Comparison of ENCODE assay signal across 14 cellular contexts in genomic region chr21:19507682-19508260, GRCh38.
A peak's percentile ranks its signal among the peaks of the same experiment; 100 is the strongest.
DNase-seq lines count a peak whose midpoint lies in the region; TF ChIP-seq lines count a peak whose summit lies in the region.
"Had no signal": no experiment of that assay in that cellular context is flagged by ENCODE, and none has a peak within 500 bp of the region (broad histone marks: within the 10 kb centered on the region; RNA-seq: fewer than 3 reads in every experiment).

No MANE protein-coding gene starts in this region.

- POLR2A ChIA-PET in MCF 10A (lab: Yijun Ruan, JAX) = interaction anchor here (0.7 to 0.9 kb wide), 2 partner anchors 9 to 513 kb away, joined by 3 read pairs; no protein-coding TSS in a partner anchor

- BruUV-seq in MCF 10A (replicated peaks; lab: Mats Ljungman, UMichigan) = no TSS peak

- TF ChIP-seq POLR2A in breast epithelium (IDR thresholded peaks at IDR 0.05) = no peak

- CTCF ChIA-PET in MCF 10A (lab: Yijun Ruan, JAX) = interaction anchor here (0.6 to 1.9 kb wide), 7 partner anchors 34 to 1387 kb away, joined by 3 to 6 read pairs (median 4); no protein-coding TSS in a partner anchor

- H3K27ac ChIP-seq in breast epithelium = no peak overlapping the region
- H3K27ac ChIP-seq: BLaER1, SJSA1 had no signal

- H3K4me3 Mint-ChIP-seq in MCF 10A (ENCODE audit: unreplicated experiment) (no peak overlapping the region), type B pancreatic cell (no peak overlapping the region)
- no peak overlapping the region for H3K4me3 Mint-ChIP-seq in T-helper 2 cell treated with Interferon-gamma antibody and Interleukin-4, amounts not matched to agents 5 μg/mL and 100 μg/mL, for 36 hours
- H3K4me3 Mint-ChIP-seq: activated CD8-positive, alpha-beta T cell treated with anti-CD3 and anti-CD28 coated beads, Interleukin-2, amount 10 ng/mL, durations not matched to agents 7 days and 5 days had no signal

- intact Hi-C loops in MCF 10A (cut with micrococcal nuclease) = no loop called here
- intact Hi-C loops in breast epithelium (cut with DNase I; ENCODE audit: low total_unique reads) = no loop called here

- TF ChIP-seq CTCF in MCF 10A (IDR thresholded peaks at IDR 0.05; ENCODE audit: unreplicated experiment) (no peak), breast epithelium (IDR thresholded peaks at IDR 0.05) (no peak), choroid plexus epithelial cell (conservative IDR thresholded peaks at IDR 0.05; ENCODE audit: low read depth, low read length) (peak; percentile 58), type B pancreatic cell (conservative IDR thresholded peaks at IDR 0.05) (peak; percentile 71)

- H3K36me3 Mint-ChIP-seq in MCF 10A (ENCODE audit: insufficient read depth, unreplicated experiment) = no peaks in the 10 kb centered on the region
- H3K36me3 Mint-ChIP-seq in type B pancreatic cell = no peaks in the 10 kb centered on the region
- no peaks in the 10 kb centered on the region for H3K36me3 Mint-ChIP-seq in T-helper 2 cell treated with Interferon-gamma antibody and Interleukin-4, amounts not matched to agents 5 μg/mL and 100 μg/mL, for 36 hours (ENCODE audit: low read depth)

- peaks cover 9% of the 10 kb centered on the region for H3K4me1 Mint-ChIP-seq in MCF 10A (ENCODE audit: insufficient read depth, unreplicated experiment)
- H3K4me1 Mint-ChIP-seq in type B pancreatic cell (ENCODE audit: unreplicated experiment) = no peaks in the 10 kb centered on the region
- no peaks in the 10 kb centered on the region for H3K4me1 Mint-ChIP-seq in T-helper 2 cell treated with Interferon-gamma antibody and Interleukin-4, amounts not matched to agents 5 μg/mL and 100 μg/mL, for 36 hours (ENCODE audit: low read depth)

- DNase-seq in MCF 10A (ENCODE audit: unreplicated experiment) = peak; percentile 39
- no peak for DNase-seq in breast epithelium (ENCODE audit: low spot score in 2 of 2)
- DNase-seq in NCI-H524 treated with DMSO at 0.1 percent for 48 hours (lab: John Stamatoyannopoulos, UW) = peak; percentile 10
- DNase-seq in choroid plexus epithelial cell (ENCODE audit: low read depth) = peak; percentile 52
- no peak for DNase-seq in type B pancreatic cell (ENCODE audit: extremely low spot score, unreplicated experiment)
- no peak for DNase-seq in T-helper 2 cell treated with Interferon-gamma antibody and Interleukin-4, amounts not matched to agents 5 μg/mL and 100 μg/mL, for 36 hours (ENCODE audit: low spot score)
- DNase-seq in T1000 (lab: John Stamatoyannopoulos, UW) = no peak
- DNase-seq in superior temporal gyrus (ENCODE audit: extremely low spot score) = no peak
- DNase-seq: activated CD8-positive, alpha-beta T cell treated with anti-CD3 and anti-CD28 coated beads, Interleukin-2, amount 10 ng/mL, durations not matched to agents 7 days and 5 days; islet precursor cell; occipital lobe; stimulated activated CD4-positive, alpha-beta T cell treated with anti-CD3 and anti-CD28 coated beads, Interleukin-4, amount 100 ng/mL, for 24 hours had no signal

- H3K27ac Mint-ChIP-seq in MCF 10A (ENCODE audit: low read depth, unreplicated experiment) (no peak overlapping the region), type B pancreatic cell (no peak overlapping the region)
- no peak overlapping the region for H3K27ac Mint-ChIP-seq in T-helper 2 cell treated with Interferon-gamma antibody and Interleukin-4, amounts not matched to agents 5 μg/mL and 100 μg/mL, for 36 hours
- H3K27ac Mint-ChIP-seq: activated CD8-positive, alpha-beta T cell treated with anti-CD3 and anti-CD28 coated beads, Interleukin-2, amount 10 ng/mL, durations not matched to agents 7 days and 5 days had no signal

- H3K27me3 Mint-ChIP-seq in MCF 10A (ENCODE audit: insufficient read depth, unreplicated experiment) = no peaks in the 10 kb centered on the region
- H3K27me3 Mint-ChIP-seq in type B pancreatic cell = no peaks in the 10 kb centered on the region
- no peaks in the 10 kb centered on the region for H3K27me3 Mint-ChIP-seq in T-helper 2 cell treated with Interferon-gamma antibody and Interleukin-4, amounts not matched to agents 5 μg/mL and 100 μg/mL, for 36 hours (ENCODE audit: low read depth)

- H3K4me1 ChIP-seq in breast epithelium = no peaks in the 10 kb centered on the region
- H3K4me1 ChIP-seq: BLaER1, SJSA1 had no signal

- peaks cover 0 to 4% of the 10 kb centered on the region in 2 donors for H3K9me3 ChIP-seq in breast epithelium
- H3K9me3 ChIP-seq: BLaER1, SJSA1 had no signal

- no peak overlapping the region for H3K4me3 ChIP-seq in breast epithelium
- H3K4me3 ChIP-seq in choroid plexus epithelial cell (ENCODE audit: low read depth, low read length) = no peak overlapping the region
- H3K4me3 ChIP-seq: BLaER1, SJSA1 had no signal

- H3K27me3 ChIP-seq in breast epithelium = no peaks in the 10 kb centered on the region
- H3K27me3 ChIP-seq: BLaER1, SJSA1 had no signal

- H3K9me3 Mint-ChIP-seq in MCF 10A (ENCODE audit: unreplicated experiment) = peaks cover 14% of the 10 kb centered on the region
- H3K9me3 Mint-ChIP-seq in type B pancreatic cell = peaks cover 10% of the 10 kb centered on the region
- peaks cover 52% of the 10 kb centered on the region for H3K9me3 Mint-ChIP-seq in T-helper 2 cell treated with Interferon-gamma antibody and Interleukin-4, amounts not matched to agents 5 μg/mL and 100 μg/mL, for 36 hours

- H3K36me3 ChIP-seq in breast epithelium = no peaks in the 10 kb centered on the region
- H3K36me3 ChIP-seq: BLaER1, SJSA1 had no signal

Comparison
In these comparisons a context has a peak if more than half of its experiments do, and no peak if none do; other contexts are left out.
1. DNase-seq: peak in MCF 10A (single experiment), NCI-H524 treated with DMSO at 0.1 percent for 48 hours (single experiment) and choroid plexus epithelial cell (single experiment); none in breast epithelium (0 of 2), type B pancreatic cell (single experiment), T-helper 2 cell treated with Interferon-gamma antibody and Interleukin-4, amounts not matched to agents 5 μg/mL and 100 μg/mL, for 36 hours (single experiment), T1000 (single experiment) and superior temporal gyrus (single experiment).
2. CTCF ChIP-seq: peak in choroid plexus epithelial cell (single experiment) and type B pancreatic cell (single experiment); none in MCF 10A (single experiment) and breast epithelium (0 of 3).